ENCODE assay signal across 18 cellular contexts in the genomic region with DNA sequence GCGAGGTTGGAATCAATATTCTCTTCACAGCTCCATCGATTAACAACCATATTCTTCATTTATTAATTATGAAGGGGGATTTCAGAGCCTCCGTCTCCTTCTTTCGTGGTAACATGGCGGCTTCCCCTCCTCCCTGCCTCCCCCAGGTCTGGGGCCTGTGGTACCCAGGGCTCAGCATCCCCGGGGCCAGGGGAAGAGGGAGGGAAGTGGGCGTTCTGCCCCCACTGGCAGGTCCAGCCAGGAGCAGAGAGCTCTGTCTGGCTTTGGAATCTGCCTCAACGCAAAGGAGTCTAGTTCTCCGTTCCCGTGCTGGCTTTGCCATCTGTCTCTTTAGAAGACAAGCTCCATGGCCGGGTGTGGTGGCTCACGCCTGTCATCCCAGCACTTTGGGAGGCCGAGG. TPM values are rescaled to one million over a fixed set of nuclear protein-coding genes. Genes with fewer than 3 reads are reported as not detected.
A peak's percentile ranks its signal among the peaks of the same experiment; 100 is the strongest.
DNase-seq lines count a peak whose midpoint lies in the region; ATAC-seq and TF ChIP-seq lines count a peak whose summit lies in the region.
"Had no signal": no experiment of that assay in that cellular context is flagged by ENCODE, and none has a peak within 500 bp of the region (broad histone marks: within the 10 kb centered on the region; RNA-seq: fewer than 3 reads in every experiment).

No MANE protein-coding gene starts in this region.

- H3K4me3 ChIP-seq in SK-N-SH (ENCODE audit: low read depth in 2 of 2, low read length in 1 of 2): no peak overlapping the region
- H3K4me3 ChIP-seq in ovary: no peak overlapping the region
- H3K4me3 ChIP-seq: GM23248 had no signal

- H3F3A ChIP-seq in SK-N-SH (replicated peaks; ENCODE audit: insufficient read depth): no peaks in the 10 kb centered on the region

- TF ChIP-seq POLR2A in ovary (IDR thresholded peaks at IDR 0.05): no peak

- no peak for ATAC-seq in SK-N-SH treated with all-trans-retinoic acid at 6 μM for 48 hours
- ATAC-seq in activated naive CD4-positive, alpha-beta T cell treated with anti-CD3 and anti-CD28 coated beads, Interleukin-2, amount 50 U/mL, for 72 hours: no peak
- ATAC-seq: CD8-positive, alpha-beta T cell had no signal

- TF ChIP-seq CTCF in SK-N-SH (IDR thresholded peaks at IDR 0.05) (no peak), glutamatergic neuron (IDR thresholded peaks at IDR 0.05; ENCODE audit: partially characterized antibody, unreplicated experiment) (no peak), ovary (IDR thresholded peaks at IDR 0.05) (no peak)

- DNase-seq in DMS 273 (lab: John Stamatoyannopoulos, UW; ENCODE audit: unreplicated experiment) (peak; percentile 47), DMS 273 treated with DMSO at 0.1 percent for 48 hours (lab: John Stamatoyannopoulos, UW) (no peak), SK-N-SH (peak; percentile 48), glutamatergic neuron (no peak), ovary (no peak)
- DNase-seq in activated naive CD4-positive, alpha-beta T cell treated with anti-CD3 and anti-CD28 coated beads, Interleukin-2, amount 50 U/mL, for 72 hours (ENCODE audit: low spot score in 2 of 2): no peak
- DNase-seq: CD8-positive, alpha-beta T cell; COR-L47; GM23248; H9 had no signal

- CTCF ChIA-PET in SK-N-SH (lab: Yijun Ruan, JAX): interaction anchor here (1.6 kb wide), 1 partner anchor 43 kb away, joined by 5 read pairs; no protein-coding TSS in a partner anchor

- no peak for TF ChIP-seq EP300 in SK-N-SH (IDR thresholded peaks at IDR 0.05; ENCODE audit: borderline replicate concordance in 1 of 2, low read depth in 1 of 2, low read length in 1 of 2)
- no peak for TF ChIP-seq EP300 in ovary (IDR thresholded peaks at IDR 0.05)

- H3K36me3 ChIP-seq in SK-N-SH (replicated peaks in 1 of 2; ENCODE audit: control insufficient read depth in 1 of 2, insufficient read depth in 2 of 2, low read length in 1 of 2) (no peaks in the 10 kb centered on the region), ovary (no peaks in the 10 kb centered on the region)

- no peaks in the 10 kb centered on the region for H3K4me1 ChIP-seq in SK-N-SH (ENCODE audit: control insufficient read depth in 1 of 2, insufficient read depth in 2 of 2, low read depth in 1 of 2, low read length in 1 of 2)
- H3K4me1 ChIP-seq in ovary (ENCODE audit: insufficient read depth): no peaks in the 10 kb centered on the region

- peaks cover 7% of the 10 kb centered on the region for H3K27me3 Mint-ChIP-seq in glutamatergic neuron (ENCODE audit: unreplicated experiment)

- H3K27ac ChIP-seq in SK-N-SH (ENCODE audit: low read depth in 2 of 2, low read length in 1 of 2) (no peak overlapping the region), ovary (no peak overlapping the region)
- H3K27ac ChIP-seq: 22Rv1, GM23248 had no signal

- peak overlapping the region; percentile 32 for H3K4me3 Mint-ChIP-seq in glutamatergic neuron (ENCODE audit: unreplicated experiment)
- H3K4me3 Mint-ChIP-seq: CD14-positive monocyte; CD8-positive, alpha-beta T cell; H9; IgD-negative memory B cell had no signal

- H3K9me3 ChIP-seq in SK-N-SH: no peaks in the 10 kb centered on the region
- H3K9me3 ChIP-seq in ovary: no peaks in the 10 kb centered on the region

- H4K20me1 ChIP-seq in SK-N-SH (ENCODE audit: insufficient read depth): no peaks in the 10 kb centered on the region

- H3K9me3 Mint-ChIP-seq in glutamatergic neuron (ENCODE audit: unreplicated experiment): peaks cover 4% of the 10 kb centered on the region
- H3K9me3 Mint-ChIP-seq in activated naive CD4-positive, alpha-beta T cell treated with anti-CD3 and anti-CD28 coated beads, Interleukin-2, amount 50 U/mL, for 72 hours: peaks cover 0 to 15% of the 10 kb centered on the region in 2 donors
- H3K9me3 Mint-ChIP-seq: CD8-positive, alpha-beta T cell had no signal

- H3K4me2 ChIP-seq in SK-N-SH: no peak overlapping the region

- no peak overlapping the region for H3K27ac Mint-ChIP-seq in glutamatergic neuron (ENCODE audit: unreplicated experiment)
- H3K27ac Mint-ChIP-seq in activated naive CD4-positive, alpha-beta T cell treated with anti-CD3 and anti-CD28 coated beads, Interleukin-2, amount 50 U/mL, for 72 hours: no peak overlapping the region
- H3K27ac Mint-ChIP-seq: CD8-positive, alpha-beta T cell; H9 had no signal

- no peak for TF ChIP-seq RAD21 in SK-N-SH (IDR thresholded peaks at IDR 0.05; ENCODE audit: low read length)

- no peak overlapping the region for H2AFZ ChIP-seq in SK-N-SH (ENCODE audit: low read depth)
- H2AFZ ChIP-seq: GM23248 had no signal

- H3K9ac ChIP-seq in SK-N-SH: no peak overlapping the region
- H3K9ac ChIP-seq: GM23248 had no signal

- no peaks in the 10 kb centered on the region for H3K36me3 Mint-ChIP-seq in glutamatergic neuron (ENCODE audit: unreplicated experiment)
- H3K36me3 Mint-ChIP-seq in activated naive CD4-positive, alpha-beta T cell treated with anti-CD3 and anti-CD28 coated beads, Interleukin-2, amount 50 U/mL, for 72 hours: peaks cover 0 to 6% of the 10 kb centered on the region in 2 donors
- H3K36me3 Mint-ChIP-seq: CD14-positive monocyte; CD8-positive, alpha-beta T cell; IgD-negative memory B cell had no signal

- H3K27me3 ChIP-seq in SK-N-SH (ENCODE audit: insufficient read depth) (peaks cover 52% of the 10 kb centered on the region), ovary (no peaks in the 10 kb centered on the region)

- intact Hi-C loops in ovary (cut with DNase I): no loop called here

- WGBS in SK-N-SH (ENCODE audit: low lambda C conversion rate): 15% methylated on average over 13 of the region's 13 CpGs
- WGBS in ovary, 3 donors: 41 to 49% (median 47%) methylated on average over 13 of the region's 13 CpGs

- peaks cover 15% of the 10 kb centered on the region for H3K4me1 Mint-ChIP-seq in glutamatergic neuron (ENCODE audit: low read depth, unreplicated experiment)
- H3K4me1 Mint-ChIP-seq: CD14-positive monocyte, IgD-negative memory B cell had no signal

- no peaks in the 10 kb centered on the region for H3K79me2 ChIP-seq in SK-N-SH (ENCODE audit: insufficient read depth)

- POLR2A ChIA-PET in SK-N-SH (lab: Yijun Ruan, JAX): no interaction called here

- no peaks in the 10 kb centered on the region for H3K9me2 ChIP-seq in SK-N-SH

TF ChIP-seq in SK-N-SH, 30 proteins besides CTCF, POLR2A, EP300 and RAD21 (continues in another document):
- TF ChIP-seq RCOR1 (IDR thresholded peaks at IDR 0.05; ENCODE audit: low read length): no peak
- TF ChIP-seq JUND (IDR thresholded peaks at IDR 0.05): no peak
- no peak for TF ChIP-seq FOXJ3 (CRISPR knock-in tag; IDR thresholded peaks at IDR 0.05)
- no peak for TF ChIP-seq EZH2phosphoT487 (IDR thresholded peaks at IDR 0.05; ENCODE audit: borderline replicate concordance, low read depth)
- no peak for TF ChIP-seq ELF1 (IDR thresholded peaks at IDR 0.05)
- no peak for TF ChIP-seq CHD2 (IDR thresholded peaks at IDR 0.05; ENCODE audit: low read length, partially characterized antibody)
- TF ChIP-seq, protein P1, sequence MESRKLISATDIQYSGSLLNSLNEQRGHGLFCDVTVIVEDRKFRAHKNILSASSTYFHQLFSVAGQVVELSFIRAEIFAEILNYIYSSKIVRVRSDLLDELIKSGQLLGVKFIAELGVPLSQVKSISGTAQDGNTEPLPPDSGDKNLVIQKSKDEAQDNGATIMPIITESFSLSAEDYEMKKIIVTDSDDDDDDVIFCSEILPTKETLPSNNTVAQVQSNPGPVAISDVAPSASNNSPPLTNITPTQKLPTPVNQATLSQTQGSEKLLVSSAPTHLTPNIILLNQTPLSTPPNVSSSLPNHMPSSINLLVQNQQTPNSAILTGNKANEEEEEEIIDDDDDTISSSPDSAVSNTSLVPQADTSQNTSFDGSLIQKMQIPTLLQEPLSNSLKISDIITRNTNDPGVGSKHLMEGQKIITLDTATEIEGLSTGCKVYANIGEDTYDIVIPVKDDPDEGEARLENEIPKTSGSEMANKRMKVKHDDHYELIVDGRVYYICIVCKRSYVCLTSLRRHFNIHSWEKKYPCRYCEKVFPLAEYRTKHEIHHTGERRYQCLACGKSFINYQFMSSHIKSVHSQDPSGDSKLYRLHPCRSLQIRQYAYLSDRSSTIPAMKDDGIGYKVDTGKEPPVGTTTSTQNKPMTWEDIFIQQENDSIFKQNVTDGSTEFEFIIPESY (IDR thresholded peaks at IDR 0.05; ENCODE audit: borderline replicate concordance, low read depth): no peak

TF ChIP-seq in SK-N-SH treated with all-trans-retinoic acid at 6 μM for 48 hours, 23 proteins besides CTCF, POLR2A, EP300 and RAD21:
- TF ChIP-seq GLIS3 (CRISPR knock-in tag; IDR thresholded peaks at IDR 0.05) (no peak), CSDC2 (CRISPR knock-in tag; IDR thresholded peaks at IDR 0.05) (no peak)
- TF ChIP-seq, protein P2, sequence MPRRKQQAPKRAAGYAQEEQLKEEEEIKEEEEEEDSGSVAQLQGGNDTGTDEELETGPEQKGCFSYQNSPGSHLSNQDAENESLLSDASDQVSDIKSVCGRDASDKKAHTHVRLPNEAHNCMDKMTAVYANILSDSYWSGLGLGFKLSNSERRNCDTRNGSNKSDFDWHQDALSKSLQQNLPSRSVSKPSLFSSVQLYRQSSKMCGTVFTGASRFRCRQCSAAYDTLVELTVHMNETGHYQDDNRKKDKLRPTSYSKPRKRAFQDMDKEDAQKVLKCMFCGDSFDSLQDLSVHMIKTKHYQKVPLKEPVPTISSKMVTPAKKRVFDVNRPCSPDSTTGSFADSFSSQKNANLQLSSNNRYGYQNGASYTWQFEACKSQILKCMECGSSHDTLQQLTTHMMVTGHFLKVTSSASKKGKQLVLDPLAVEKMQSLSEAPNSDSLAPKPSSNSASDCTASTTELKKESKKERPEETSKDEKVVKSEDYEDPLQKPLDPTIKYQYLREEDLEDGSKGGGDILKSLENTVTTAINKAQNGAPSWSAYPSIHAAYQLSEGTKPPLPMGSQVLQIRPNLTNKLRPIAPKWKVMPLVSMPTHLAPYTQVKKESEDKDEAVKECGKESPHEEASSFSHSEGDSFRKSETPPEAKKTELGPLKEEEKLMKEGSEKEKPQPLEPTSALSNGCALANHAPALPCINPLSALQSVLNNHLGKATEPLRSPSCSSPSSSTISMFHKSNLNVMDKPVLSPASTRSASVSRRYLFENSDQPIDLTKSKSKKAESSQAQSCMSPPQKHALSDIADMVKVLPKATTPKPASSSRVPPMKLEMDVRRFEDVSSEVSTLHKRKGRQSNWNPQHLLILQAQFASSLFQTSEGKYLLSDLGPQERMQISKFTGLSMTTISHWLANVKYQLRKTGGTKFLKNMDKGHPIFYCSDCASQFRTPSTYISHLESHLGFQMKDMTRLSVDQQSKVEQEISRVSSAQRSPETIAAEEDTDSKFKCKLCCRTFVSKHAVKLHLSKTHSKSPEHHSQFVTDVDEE (CRISPR knock-in tag; IDR thresholded peaks at IDR 0.05): no peak

RNA-seq across cellular contexts. Expression of a gene that starts 37.8 kb away (rescaled TPM):
- not detected in 2 replicates for polyA plus RNA-seq in SK-N-SH (2012; rRNA removed)
- polyA plus RNA-seq in SK-N-SH (2012; cell fraction: cytosol; rRNA removed): not detected in 2 replicates
- polyA plus RNA-seq in SK-N-SH (2012; cell fraction: nucleus; rRNA removed): not detected in 2 replicates
- 15.4 TPM for total RNA-seq in glutamatergic neuron (ENCODE audit: unreplicated experiment)
- total RNA-seq in activated naive CD4-positive, alpha-beta T cell treated with anti-CD3 and anti-CD28 coated beads, Interleukin-2, amount 50 U/mL, for 72 hours: not detected
- total RNA-seq in ovary: under 1 TPM in 1 of 7 donors, not detected in 6; 0.05 TPM
- polyA plus RNA-seq in ovary: not detected
- total RNA-seq: A673; CD8-positive, alpha-beta T cell; Daoy; GM23248; HT1080 had no signal
- polyA plus RNA-seq: BJ, CD14-positive monocyte, GM23248, IgD-negative memory B cell had no signal

Comparison
In these comparisons a context has a peak if more than half of its experiments do, and no peak if none do; other contexts are left out.
1. DNase-seq: peak in DMS 273 (single experiment) and SK-N-SH (single experiment); none in DMS 273 treated with DMSO at 0.1 percent for 48 hours (single experiment), glutamatergic neuron (single experiment), activated naive CD4-positive, alpha-beta T cell treated with anti-CD3 and anti-CD28 coated beads, Interleukin-2, amount 50 U/mL, for 72 hours (0 of 2) and ovary (0 of 5).
2. RNA of a gene that starts 37.8 kb away (total RNA-seq): 15.4 TPM in glutamatergic neuron (single experiment); not detected in activated naive CD4-positive, alpha-beta T cell treated with anti-CD3 and anti-CD28 coated beads, Interleukin-2, amount 50 U/mL, for 72 hours and 0.05 TPM in ovary; every median in the first group is over 10 times any median in the second.